In genomic region chr2:3492951-3493609, GRCh38 we compare ENCODE assay signal across 1 cellular context.
A peak's percentile ranks its signal among the peaks of the same experiment; 100 is the strongest.
TF ChIP-seq lines count a peak whose summit lies in the region.

No MANE protein-coding gene starts in this region.

TF ChIP-seq in HepG2, 621 proteins besides CTCF, POLR2A, EP300 and RAD21 (continued from another document and continues in another):
- TF ChIP-seq CBX2 (IDR thresholded peaks at IDR 0.05; ENCODE audit: low read depth, low read length) (no peak), CBX2 (CRISPR knock-in tag; IDR thresholded peaks at IDR 0.05; ENCODE audit: low read depth) (peak; percentile 63; the same call in 1 of the 2 replicates), GATAD2A (CRISPR knock-in tag; IDR thresholded peaks at IDR 0.05) (peak; percentile 83), ZNF816 (CRISPR knock-in tag; IDR thresholded peaks at IDR 0.05; ENCODE audit: borderline replicate concordance) (peak; percentile 60), HDAC6 (IDR thresholded peaks at IDR 0.05; ENCODE audit: low read depth, low read length) (no peak), GLI4 (CRISPR knock-in tag; IDR thresholded peaks at IDR 0.05; ENCODE audit: borderline replicate concordance) (0 out of 2 replicates have a peak, but pooled peaks have one; percentile 82), SSRP1 (CRISPR knock-in tag; IDR thresholded peaks at IDR 0.05) (peak; percentile 68; the same call in 1 of the 2 replicates), MEIS1 (CRISPR knock-in tag; IDR thresholded peaks at IDR 0.05; ENCODE audit: borderline replicate concordance) (no peak; the same call in 1 of the 2 replicates), ZNF207 (IDR thresholded peaks at IDR 0.05; ENCODE audit: borderline replicate concordance) (no peak), TRAFD1 (CRISPR knock-in tag; IDR thresholded peaks at IDR 0.05; ENCODE audit: borderline replicate concordance) (peak; percentile 43; the same call in 1 of the 2 replicates), ETV5 (CRISPR knock-in tag; IDR thresholded peaks at IDR 0.05; ENCODE audit: borderline replicate concordance) (peak; percentile 82), ZFP82 (CRISPR knock-in tag; IDR thresholded peaks at IDR 0.05; ENCODE audit: borderline replicate concordance) (peak; percentile 47; the same call in 1 of the 2 replicates), HNF4G (IDR thresholded peaks at IDR 0.05; ENCODE audit: borderline replicate concordance, low read depth, low read length) (no peak), HNF4G (CRISPR knock-in tag; IDR thresholded peaks at IDR 0.05; ENCODE audit: borderline replicate concordance, low read depth) (peak; percentile 55; the same call in 1 of the 2 replicates), JUND (CRISPR knock-in tag; IDR thresholded peaks at IDR 0.05) (no peak), HOMEZ (CRISPR knock-in tag; IDR thresholded peaks at IDR 0.05; ENCODE audit: low read depth) (peak; percentile 53; the same call in 1 of the 2 replicates), HOXA7 (CRISPR knock-in tag; IDR thresholded peaks at IDR 0.05) (no peak), TARDBP (CRISPR knock-in tag; IDR thresholded peaks at IDR 0.05) (peak; percentile 29; the same call in 1 of the 2 replicates), ELF3 (CRISPR knock-in tag; IDR thresholded peaks at IDR 0.05) (peak; percentile 70; the same call in 1 of the 2 replicates), PRDM15 (CRISPR knock-in tag; IDR thresholded peaks at IDR 0.05) (no peak), ZNF564 (CRISPR knock-in tag; IDR thresholded peaks at IDR 0.05) (no peak), NONO (IDR thresholded peaks at IDR 0.05) (no peak), NONO (CRISPR knock-in tag; conservative IDR thresholded peaks at IDR 0.05) (peak; percentile 23; the same call in 1 of the 2 replicates), ZNF749 (CRISPR knock-in tag; IDR thresholded peaks at IDR 0.05; ENCODE audit: borderline replicate concordance) (no peak), MAX (IDR thresholded peaks at IDR 0.05) (peak; percentile 56), CHCHD3 (CRISPR knock-in tag; IDR thresholded peaks at IDR 0.05) (peak; percentile 58; the same call in 1 of the 2 replicates), ZMYM4 (CRISPR knock-in tag; IDR thresholded peaks at IDR 0.05) (peak; percentile 71; the same call in 1 of the 2 replicates), ISL2 (CRISPR knock-in tag; IDR thresholded peaks at IDR 0.05) (peak; percentile 49; the same call in 1 of the 2 replicates), SRSF1 (optimal IDR thresholded peaks at IDR 0.05; ENCODE audit: low read depth, low read length) (peak; percentile 27), ZSCAN29 (CRISPR knock-in tag; conservative IDR thresholded peaks at IDR 0.05) (0 out of 2 replicates have a peak, but pooled peaks have one; percentile 38), HNRNPLL (IDR thresholded peaks at IDR 0.05; ENCODE audit: low read depth, low read length, poor library complexity, severe bottlenecking) (peak; percentile 60), MIER3 (CRISPR knock-in tag; IDR thresholded peaks at IDR 0.05; ENCODE audit: borderline replicate concordance) (peak; percentile 58; the same call in 1 of the 2 replicates)
- TF ChIP-seq, protein P1, sequence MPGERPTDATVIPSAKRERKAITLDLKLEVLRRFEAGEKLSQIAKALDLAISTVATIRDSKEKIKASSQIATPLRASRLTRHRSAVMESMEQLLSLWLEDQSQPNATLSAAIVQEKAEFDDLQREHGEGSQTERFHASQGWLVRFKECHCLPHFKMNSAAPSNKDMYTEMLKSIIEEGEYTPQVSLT (CRISPR knock-in tag; IDR thresholded peaks at IDR 0.05; ENCODE audit: borderline replicate concordance, low read depth): no peak
- TF ChIP-seq, protein P2, sequence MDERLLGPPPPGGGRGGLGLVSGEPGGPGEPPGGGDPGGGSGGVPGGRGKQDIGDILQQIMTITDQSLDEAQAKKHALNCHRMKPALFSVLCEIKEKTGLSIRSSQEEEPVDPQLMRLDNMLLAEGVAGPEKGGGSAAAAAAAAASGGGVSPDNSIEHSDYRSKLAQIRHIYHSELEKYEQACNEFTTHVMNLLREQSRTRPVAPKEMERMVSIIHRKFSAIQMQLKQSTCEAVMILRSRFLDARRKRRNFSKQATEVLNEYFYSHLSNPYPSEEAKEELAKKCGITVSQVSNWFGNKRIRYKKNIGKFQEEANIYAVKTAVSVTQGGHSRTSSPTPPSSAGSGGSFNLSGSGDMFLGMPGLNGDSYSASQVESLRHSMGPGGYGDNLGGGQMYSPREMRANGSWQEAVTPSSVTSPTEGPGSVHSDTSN (CRISPR knock-in tag; IDR thresholded peaks at IDR 0.05): no peak
- TF ChIP-seq, protein P3, sequence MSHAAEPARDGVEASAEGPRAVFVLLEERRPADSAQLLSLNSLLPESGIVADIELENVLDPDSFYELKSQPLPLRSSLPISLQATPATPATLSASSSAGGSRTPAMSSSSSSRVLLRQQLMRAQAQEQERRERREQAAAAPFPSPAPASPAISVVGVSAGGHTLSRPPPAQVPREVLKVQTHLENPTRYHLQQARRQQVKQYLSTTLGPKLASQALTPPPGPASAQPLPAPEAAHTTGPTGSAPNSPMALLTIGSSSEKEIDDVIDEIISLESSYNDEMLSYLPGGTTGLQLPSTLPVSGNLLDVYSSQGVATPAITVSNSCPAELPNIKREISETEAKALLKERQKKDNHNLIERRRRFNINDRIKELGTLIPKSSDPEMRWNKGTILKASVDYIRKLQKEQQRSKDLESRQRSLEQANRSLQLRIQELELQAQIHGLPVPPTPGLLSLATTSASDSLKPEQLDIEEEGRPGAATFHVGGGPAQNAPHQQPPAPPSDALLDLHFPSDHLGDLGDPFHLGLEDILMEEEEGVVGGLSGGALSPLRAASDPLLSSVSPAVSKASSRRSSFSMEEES (CRISPR knock-in tag; IDR thresholded peaks at IDR 0.05): peak; percentile 64; the same call in 1 of the 2 replicates
- TF ChIP-seq, protein P4, sequence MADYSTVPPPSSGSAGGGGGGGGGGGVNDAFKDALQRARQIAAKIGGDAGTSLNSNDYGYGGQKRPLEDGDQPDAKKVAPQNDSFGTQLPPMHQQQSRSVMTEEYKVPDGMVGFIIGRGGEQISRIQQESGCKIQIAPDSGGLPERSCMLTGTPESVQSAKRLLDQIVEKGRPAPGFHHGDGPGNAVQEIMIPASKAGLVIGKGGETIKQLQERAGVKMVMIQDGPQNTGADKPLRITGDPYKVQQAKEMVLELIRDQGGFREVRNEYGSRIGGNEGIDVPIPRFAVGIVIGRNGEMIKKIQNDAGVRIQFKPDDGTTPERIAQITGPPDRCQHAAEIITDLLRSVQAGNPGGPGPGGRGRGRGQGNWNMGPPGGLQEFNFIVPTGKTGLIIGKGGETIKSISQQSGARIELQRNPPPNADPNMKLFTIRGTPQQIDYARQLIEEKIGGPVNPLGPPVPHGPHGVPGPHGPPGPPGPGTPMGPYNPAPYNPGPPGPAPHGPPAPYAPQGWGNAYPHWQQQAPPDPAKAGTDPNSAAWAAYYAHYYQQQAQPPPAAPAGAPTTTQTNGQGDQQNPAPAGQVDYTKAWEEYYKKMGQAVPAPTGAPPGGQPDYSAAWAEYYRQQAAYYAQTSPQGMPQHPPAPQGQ (CRISPR knock-in tag; IDR thresholded peaks at IDR 0.05; ENCODE audit: borderline replicate concordance): peak; percentile 53; the same call in 1 of the 2 replicates
- TF ChIP-seq, protein P5, sequence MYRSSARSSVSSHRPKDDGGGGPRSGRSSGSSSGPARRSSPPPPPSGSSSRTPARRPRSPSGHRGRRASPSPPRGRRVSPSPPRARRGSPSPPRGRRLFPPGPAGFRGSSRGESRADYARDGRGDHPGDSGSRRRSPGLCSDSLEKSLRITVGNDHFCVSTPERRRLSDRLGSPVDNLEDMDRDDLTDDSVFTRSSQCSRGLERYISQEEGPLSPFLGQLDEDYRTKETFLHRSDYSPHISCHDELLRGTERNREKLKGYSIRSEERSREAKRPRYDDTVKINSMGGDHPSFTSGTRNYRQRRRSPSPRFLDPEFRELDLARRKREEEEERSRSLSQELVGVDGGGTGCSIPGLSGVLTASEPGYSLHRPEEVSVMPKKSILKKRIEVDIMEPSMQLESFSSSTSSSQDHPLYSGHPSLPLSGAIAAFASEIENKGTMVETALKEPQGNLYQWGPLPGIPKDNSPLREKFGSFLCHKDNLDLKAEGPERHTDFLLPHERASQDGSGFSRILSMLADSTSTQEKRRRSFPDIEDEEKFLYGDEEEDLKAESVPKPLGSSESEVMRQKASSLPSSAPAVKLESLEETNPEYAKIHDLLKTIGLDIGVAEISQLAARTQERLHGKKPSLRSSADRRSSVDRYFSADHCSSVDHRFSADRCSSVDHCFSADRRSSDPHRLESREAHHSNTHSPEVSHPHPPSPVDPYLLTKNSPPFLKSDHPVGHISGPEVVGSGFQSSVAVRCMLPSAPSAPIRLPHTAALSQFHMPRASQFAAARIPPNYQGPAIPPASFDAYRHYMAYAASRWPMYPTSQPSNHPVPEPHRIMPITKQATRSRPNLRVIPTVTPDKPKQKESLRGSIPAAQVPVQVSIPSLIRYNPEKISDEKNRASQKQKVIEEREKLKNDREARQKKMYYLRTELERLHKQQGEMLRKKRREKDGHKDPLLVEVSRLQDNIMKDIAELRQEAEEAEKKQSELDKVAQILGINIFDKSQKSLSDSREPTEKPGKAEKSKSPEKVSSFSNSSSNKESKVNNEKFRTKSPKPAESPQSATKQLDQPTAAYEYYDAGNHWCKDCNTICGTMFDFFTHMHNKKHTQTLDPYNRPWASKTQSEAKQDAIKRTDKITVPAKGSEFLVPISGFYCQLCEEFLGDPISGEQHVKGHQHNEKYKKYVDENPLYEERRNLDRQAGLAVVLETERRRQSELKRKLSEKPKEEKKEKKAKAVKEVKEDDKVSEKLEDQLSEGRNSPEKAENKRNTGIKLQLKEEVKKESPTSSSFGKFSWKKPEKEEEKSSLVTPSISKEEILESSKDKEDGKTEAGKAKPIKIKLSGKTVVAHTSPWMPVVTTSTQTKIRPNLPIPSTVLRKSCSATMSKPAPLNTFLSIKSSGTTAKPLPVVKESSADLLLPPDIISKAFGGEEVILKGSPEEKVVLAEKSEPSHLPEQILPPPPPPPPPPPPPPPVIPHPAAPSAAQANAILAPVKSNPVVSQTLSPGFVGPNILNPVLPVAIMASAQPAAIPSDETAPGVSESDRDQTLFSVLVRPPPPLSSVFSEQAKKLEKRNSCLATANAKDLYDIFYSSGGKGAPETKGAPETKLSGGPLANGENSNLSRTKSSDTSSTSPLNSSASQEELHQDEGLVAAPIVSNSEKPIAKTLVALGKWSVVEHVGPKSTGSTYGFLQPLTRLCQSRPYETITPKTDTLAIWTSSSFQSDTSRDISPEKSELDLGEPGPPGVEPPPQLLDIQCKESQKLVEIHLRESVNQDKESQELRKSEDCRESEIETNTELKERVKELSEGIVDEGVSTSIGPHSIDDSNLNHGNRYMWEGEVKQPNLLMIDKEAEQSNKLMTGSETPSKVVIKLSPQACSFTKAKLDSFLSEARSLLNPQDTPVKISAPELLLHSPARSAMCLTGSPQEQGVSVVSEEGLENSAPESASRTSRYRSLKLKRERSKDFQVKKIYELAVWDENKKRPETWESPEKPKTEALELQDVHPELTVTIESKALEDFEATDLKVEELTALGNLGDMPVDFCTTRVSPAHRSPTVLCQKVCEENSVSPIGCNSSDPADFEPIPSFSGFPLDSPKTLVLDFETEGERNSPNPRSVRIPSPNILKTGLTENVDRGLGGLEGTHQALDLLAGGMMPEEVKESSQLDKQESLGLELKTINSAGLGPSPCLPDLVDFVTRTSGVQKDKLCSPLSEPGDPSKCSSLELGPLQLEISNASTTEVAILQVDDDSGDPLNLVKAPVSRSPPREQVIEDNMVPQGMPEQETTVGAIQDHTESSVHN (CRISPR knock-in tag; IDR thresholded peaks at IDR 0.05): 0 out of 2 replicates have a peak, but pooled peaks have one; percentile 35
